ENCODE assay signal across 1 cellular context in genomic region chr3:157819826-157820517, GRCh38.
TF ChIP-seq lines count a peak whose summit lies in the region.

No MANE protein-coding gene starts in this region.

TF ChIP-seq in WTC11, 78 proteins besides CTCF, POLR2A, EP300 and RAD21 (continued from another document):
- TF ChIP-seq ATF2 (CRISPR knock-in tag; IDR thresholded peaks at IDR 0.05; ENCODE audit: borderline replicate concordance, low read depth) = no peak
- no peak for TF ChIP-seq PRRX2 (CRISPR knock-in tag; IDR thresholded peaks at IDR 0.05)
- no peak for TF ChIP-seq KAT7 (CRISPR knock-in tag; IDR thresholded peaks at IDR 0.05; ENCODE audit: borderline replicate concordance)
- TF ChIP-seq TEAD4 (CRISPR knock-in tag; IDR thresholded peaks at IDR 0.05) = no peak
- TF ChIP-seq ATF6 (CRISPR knock-in tag; IDR thresholded peaks at IDR 0.05) = no peak
- no peak for TF ChIP-seq USF1 (CRISPR knock-in tag; IDR thresholded peaks at IDR 0.05)
- no peak for TF ChIP-seq RELA (CRISPR knock-in tag; IDR thresholded peaks at IDR 0.05; ENCODE audit: borderline replicate concordance)
- TF ChIP-seq GABPB1 (CRISPR knock-in tag; IDR thresholded peaks at IDR 0.05) = no peak
- no peak for TF ChIP-seq MAX (CRISPR knock-in tag; IDR thresholded peaks at IDR 0.05)
- no peak for TF ChIP-seq ZNF263 (CRISPR knock-in tag; IDR thresholded peaks at IDR 0.05; ENCODE audit: low read depth)
- TF ChIP-seq ZNF671 (CRISPR knock-in tag; IDR thresholded peaks at IDR 0.05) = no peak
- TF ChIP-seq NR1H2 (CRISPR knock-in tag; IDR thresholded peaks at IDR 0.05) = no peak
- no peak for TF ChIP-seq MXD4 (CRISPR knock-in tag; IDR thresholded peaks at IDR 0.05; ENCODE audit: borderline replicate concordance)
- TF ChIP-seq IRF2 (CRISPR knock-in tag; IDR thresholded peaks at IDR 0.05; ENCODE audit: borderline replicate concordance, low read depth) = no peak
- TF ChIP-seq CREB1 (CRISPR knock-in tag; IDR thresholded peaks at IDR 0.05) = no peak
- TF ChIP-seq CREM (CRISPR knock-in tag; IDR thresholded peaks at IDR 0.05) = no peak
TF ChIP-seq in WTC11: peak in this region for 0.
